Comparison of ENCODE assay signal across 1 cellular context in the genomic region with DNA sequence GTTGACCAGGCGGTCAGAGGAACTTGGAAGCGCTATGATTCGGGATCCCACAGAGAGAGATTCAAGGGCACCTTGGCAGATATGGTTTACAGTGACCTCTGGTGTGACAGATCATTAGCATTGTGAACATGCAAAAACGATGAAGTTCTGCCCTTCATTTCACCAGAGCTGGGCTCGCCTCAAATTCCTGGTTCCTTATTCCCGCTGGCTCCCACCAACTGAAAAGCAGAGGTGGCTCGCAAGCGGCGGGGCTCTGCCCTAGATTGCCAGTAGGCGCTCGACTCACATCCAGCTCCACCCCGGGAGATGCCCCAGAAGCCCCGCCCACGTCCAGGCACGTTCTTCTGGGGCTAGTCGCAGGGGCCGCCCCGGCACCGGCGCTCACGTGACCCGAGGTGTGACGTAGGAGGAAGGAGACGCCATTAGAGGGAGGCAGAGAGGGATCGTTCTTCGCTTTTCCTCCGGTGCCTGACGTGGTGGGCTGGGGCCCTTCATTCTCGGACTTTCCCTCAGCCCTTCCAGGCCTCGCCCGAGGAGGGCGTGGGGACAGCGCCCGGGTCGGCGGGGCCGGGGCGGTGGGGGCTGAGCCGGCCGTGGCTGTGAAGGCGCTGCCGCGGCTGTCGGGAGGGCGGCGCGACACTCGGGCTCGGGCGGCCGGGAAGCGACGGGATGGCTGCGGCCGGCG.
A peak's percentile ranks its signal among the peaks of the same experiment; 100 is the strongest.
TF ChIP-seq lines count a peak whose summit lies in the region.

A gene with protein sequence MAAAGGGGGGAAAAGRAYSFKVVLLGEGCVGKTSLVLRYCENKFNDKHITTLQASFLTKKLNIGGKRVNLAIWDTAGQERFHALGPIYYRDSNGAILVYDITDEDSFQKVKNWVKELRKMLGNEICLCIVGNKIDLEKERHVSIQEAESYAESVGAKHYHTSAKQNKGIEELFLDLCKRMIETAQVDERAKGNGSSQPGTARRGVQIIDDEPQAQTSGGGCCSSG (plus strand): TSS at position 403 of the 685 bp plus-strand sequence. CDS start 267 bp downstream, at position 670.

TF ChIP-seq in HepG2, 621 proteins besides CTCF, POLR2A, EP300 and RAD21 (continued from another document and continues in another):
- TF ChIP-seq, protein P1, sequence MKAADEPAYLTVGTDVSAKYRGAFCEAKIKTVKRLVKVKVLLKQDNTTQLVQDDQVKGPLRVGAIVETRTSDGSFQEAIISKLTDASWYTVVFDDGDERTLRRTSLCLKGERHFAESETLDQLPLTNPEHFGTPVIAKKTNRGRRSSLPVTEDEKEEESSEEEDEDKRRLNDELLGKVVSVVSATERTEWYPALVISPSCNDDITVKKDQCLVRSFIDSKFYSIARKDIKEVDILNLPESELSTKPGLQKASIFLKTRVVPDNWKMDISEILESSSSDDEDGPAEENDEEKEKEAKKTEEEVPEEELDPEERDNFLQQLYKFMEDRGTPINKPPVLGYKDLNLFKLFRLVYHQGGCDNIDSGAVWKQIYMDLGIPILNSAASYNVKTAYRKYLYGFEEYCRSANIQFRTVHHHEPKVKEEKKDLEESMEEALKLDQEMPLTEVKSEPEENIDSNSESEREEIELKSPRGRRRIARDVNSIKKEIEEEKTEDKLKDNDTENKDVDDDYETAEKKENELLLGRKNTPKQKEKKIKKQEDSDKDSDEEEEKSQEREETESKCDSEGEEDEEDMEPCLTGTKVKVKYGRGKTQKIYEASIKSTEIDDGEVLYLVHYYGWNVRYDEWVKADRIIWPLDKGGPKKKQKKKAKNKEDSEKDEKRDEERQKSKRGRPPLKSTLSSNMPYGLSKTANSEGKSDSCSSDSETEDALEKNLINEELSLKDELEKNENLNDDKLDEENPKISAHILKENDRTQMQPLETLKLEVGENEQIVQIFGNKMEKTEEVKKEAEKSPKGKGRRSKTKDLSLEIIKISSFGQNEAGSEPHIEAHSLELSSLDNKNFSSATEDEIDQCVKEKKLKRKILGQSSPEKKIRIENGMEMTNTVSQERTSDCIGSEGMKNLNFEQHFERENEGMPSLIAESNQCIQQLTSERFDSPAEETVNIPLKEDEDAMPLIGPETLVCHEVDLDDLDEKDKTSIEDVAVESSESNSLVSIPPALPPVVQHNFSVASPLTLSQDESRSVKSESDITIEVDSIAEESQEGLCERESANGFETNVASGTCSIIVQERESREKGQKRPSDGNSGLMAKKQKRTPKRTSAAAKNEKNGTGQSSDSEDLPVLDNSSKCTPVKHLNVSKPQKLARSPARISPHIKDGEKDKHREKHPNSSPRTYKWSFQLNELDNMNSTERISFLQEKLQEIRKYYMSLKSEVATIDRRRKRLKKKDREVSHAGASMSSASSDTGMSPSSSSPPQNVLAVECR (CRISPR knock-in tag; IDR thresholded peaks at IDR 0.05; ENCODE audit: borderline replicate concordance) = peak; percentile 87; the same call in 1 of the 2 replicates
- TF ChIP-seq MYC (CRISPR knock-in tag; IDR thresholded peaks at IDR 0.05; ENCODE audit: borderline replicate concordance) (peak; percentile 79), YEATS2 (CRISPR knock-in tag; IDR thresholded peaks at IDR 0.05; ENCODE audit: borderline replicate concordance) (peak; percentile 79; the same call in 1 of the 2 replicates), ZNF230 (CRISPR knock-in tag; IDR thresholded peaks at IDR 0.05) (0 out of 2 replicates have a peak, but pooled peaks have one; percentile 31), ZNF101 (CRISPR knock-in tag; IDR thresholded peaks at IDR 0.05; ENCODE audit: borderline replicate concordance, low read depth) (no peak), ZSCAN20 (CRISPR knock-in tag; IDR thresholded peaks at IDR 0.05; ENCODE audit: borderline replicate concordance) (0 out of 2 replicates have a peak, but pooled peaks have one; percentile 55), DR1 (CRISPR knock-in tag; IDR thresholded peaks at IDR 0.05) (peak; percentile 66; the same call in 1 of the 2 replicates), DMAP1 (CRISPR knock-in tag; IDR thresholded peaks at IDR 0.05) (peak; percentile 84), ZNF260 (CRISPR knock-in tag; IDR thresholded peaks at IDR 0.05; ENCODE audit: borderline replicate concordance, low read depth) (no peak), ZNF644 (CRISPR knock-in tag; IDR thresholded peaks at IDR 0.05; ENCODE audit: low read depth) (0 out of 2 replicates have a peak, but pooled peaks have one; percentile 23), ZC3H13 (CRISPR knock-in tag; IDR thresholded peaks at IDR 0.05) (peak; percentile 64; the same call in 1 of the 2 replicates), NPAS2 (CRISPR knock-in tag; IDR thresholded peaks at IDR 0.05; ENCODE audit: borderline replicate concordance) (no peak), ZNF503 (CRISPR knock-in tag; IDR thresholded peaks at IDR 0.05) (peak; percentile 62; the same call in 1 of the 2 replicates), ZNF629 (CRISPR knock-in tag; conservative IDR thresholded peaks at IDR 0.05) (0 out of 2 replicates have a peak, but pooled peaks have one; percentile 30), ZNF549 (CRISPR knock-in tag; IDR thresholded peaks at IDR 0.05) (no peak), ZNF143 (CRISPR knock-in tag; IDR thresholded peaks at IDR 0.05) (peak; percentile 41; the same call in 1 of the 2 replicates), MTF2 (CRISPR knock-in tag; IDR thresholded peaks at IDR 0.05; ENCODE audit: borderline replicate concordance) (no peak), BRF2 (CRISPR knock-in tag; IDR thresholded peaks at IDR 0.05) (no peak), SP1 (IDR thresholded peaks at IDR 0.05) (no peak), SP1 (CRISPR knock-in tag; IDR thresholded peaks at IDR 0.05) (peak; percentile 75), SOX5 (CRISPR knock-in tag; IDR thresholded peaks at IDR 0.05; ENCODE audit: borderline replicate concordance) (peak; percentile 63; the same call in 1 of the 2 replicates), NONO (IDR thresholded peaks at IDR 0.05) (no peak), NONO (CRISPR knock-in tag; conservative IDR thresholded peaks at IDR 0.05) (0 out of 2 replicates have a peak, but pooled peaks have one; percentile 57), CREM (IDR thresholded peaks at IDR 0.05) (peak; percentile 92), CREM (CRISPR knock-in tag; IDR thresholded peaks at IDR 0.05) (peak; percentile 57), PHF20 (CRISPR knock-in tag; IDR thresholded peaks at IDR 0.05) (peak; percentile 75), ZNF496 (CRISPR knock-in tag; IDR thresholded peaks at IDR 0.05; ENCODE audit: insufficient replicate concordance) (no peak), BHLHE40 (IDR thresholded peaks at IDR 0.05; ENCODE audit: low read length) (peak; percentile 99), ZNF317 (CRISPR knock-in tag; IDR thresholded peaks at IDR 0.05) (no peak), TBP (CRISPR knock-in tag; IDR thresholded peaks at IDR 0.05) (0 out of 2 replicates have a peak, but pooled peaks have one; percentile 67), ZNF547 (CRISPR knock-in tag; IDR thresholded peaks at IDR 0.05) (0 out of 2 replicates have a peak, but pooled peaks have one; percentile 26), GPN1 (CRISPR knock-in tag; IDR thresholded peaks at IDR 0.05; ENCODE audit: borderline replicate concordance) (no peak), ZNF619 (CRISPR knock-in tag; IDR thresholded peaks at IDR 0.05) (0 out of 2 replicates have a peak, but pooled peaks have one; percentile 40), ZNF34 (CRISPR knock-in tag; IDR thresholded peaks at IDR 0.05; ENCODE audit: borderline replicate concordance) (peak; percentile 77; the same call in 1 of the 2 replicates), ZNF460 (CRISPR knock-in tag; IDR thresholded peaks at IDR 0.05; ENCODE audit: borderline replicate concordance) (no peak), SAP130 (CRISPR knock-in tag; IDR thresholded peaks at IDR 0.05; ENCODE audit: low read depth) (peak; percentile 96), BCL6 (CRISPR knock-in tag; IDR thresholded peaks at IDR 0.05) (peak; percentile 51), NFIC (IDR thresholded peaks at IDR 0.05; ENCODE audit: low read length) (no peak), ATRX (CRISPR knock-in tag; IDR thresholded peaks at IDR 0.05; ENCODE audit: borderline replicate concordance) (no peak), DNMT1 (CRISPR knock-in tag; IDR thresholded peaks at IDR 0.05) (0 out of 2 replicates have a peak, but pooled peaks have one; percentile 48), SKIL (CRISPR knock-in tag; IDR thresholded peaks at IDR 0.05; ENCODE audit: borderline replicate concordance) (no peak), ZKSCAN1 (IDR thresholded peaks at IDR 0.05; ENCODE audit: low read length) (no peak), GABPA (IDR thresholded peaks at IDR 0.05; ENCODE audit: low read depth, low read length) (no peak), GABPA (CRISPR knock-in tag; IDR thresholded peaks at IDR 0.05; ENCODE audit: low read depth) (peak; percentile 47; the same call in 1 of the 2 replicates), ZNF292 (CRISPR knock-in tag; IDR thresholded peaks at IDR 0.05; ENCODE audit: borderline replicate concordance, low read depth) (no peak), ZNF441 (CRISPR knock-in tag; IDR thresholded peaks at IDR 0.05; ENCODE audit: borderline replicate concordance) (peak; percentile 79; the same call in 1 of the 2 replicates), YY1 (IDR thresholded peaks at IDR 0.05; ENCODE audit: insufficient read depth, insufficient replicate concordance, low read depth, low read length) (peak; percentile 92), HNRNPL (IDR thresholded peaks at IDR 0.05; ENCODE audit: low read depth, low read length) (peak; percentile 70; the same call in 1 of the 2 replicates), KAT7 (CRISPR knock-in tag; IDR thresholded peaks at IDR 0.05; ENCODE audit: borderline replicate concordance) (peak; percentile 47; the same call in 1 of the 2 replicates)
- TF ChIP-seq, protein P2, sequence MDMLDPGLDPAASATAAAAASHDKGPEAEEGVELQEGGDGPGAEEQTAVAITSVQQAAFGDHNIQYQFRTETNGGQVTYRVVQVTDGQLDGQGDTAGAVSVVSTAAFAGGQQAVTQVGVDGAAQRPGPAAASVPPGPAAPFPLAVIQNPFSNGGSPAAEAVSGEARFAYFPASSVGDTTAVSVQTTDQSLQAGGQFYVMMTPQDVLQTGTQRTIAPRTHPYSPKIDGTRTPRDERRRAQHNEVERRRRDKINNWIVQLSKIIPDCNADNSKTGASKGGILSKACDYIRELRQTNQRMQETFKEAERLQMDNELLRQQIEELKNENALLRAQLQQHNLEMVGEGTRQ (IDR thresholded peaks at IDR 0.05; ENCODE audit: low read depth, low read length) = peak; percentile 93
- TF ChIP-seq, protein P2 (CRISPR knock-in tag; IDR thresholded peaks at IDR 0.05; ENCODE audit: borderline replicate concordance) = peak; percentile 96; the same call in 1 of the 2 replicates
- TF ChIP-seq, protein P3, sequence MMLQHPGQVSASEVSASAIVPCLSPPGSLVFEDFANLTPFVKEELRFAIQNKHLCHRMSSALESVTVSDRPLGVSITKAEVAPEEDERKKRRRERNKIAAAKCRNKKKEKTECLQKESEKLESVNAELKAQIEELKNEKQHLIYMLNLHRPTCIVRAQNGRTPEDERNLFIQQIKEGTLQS (CRISPR knock-in tag; IDR thresholded peaks at IDR 0.05) = no peak
- TF ChIP-seq, protein P4, sequence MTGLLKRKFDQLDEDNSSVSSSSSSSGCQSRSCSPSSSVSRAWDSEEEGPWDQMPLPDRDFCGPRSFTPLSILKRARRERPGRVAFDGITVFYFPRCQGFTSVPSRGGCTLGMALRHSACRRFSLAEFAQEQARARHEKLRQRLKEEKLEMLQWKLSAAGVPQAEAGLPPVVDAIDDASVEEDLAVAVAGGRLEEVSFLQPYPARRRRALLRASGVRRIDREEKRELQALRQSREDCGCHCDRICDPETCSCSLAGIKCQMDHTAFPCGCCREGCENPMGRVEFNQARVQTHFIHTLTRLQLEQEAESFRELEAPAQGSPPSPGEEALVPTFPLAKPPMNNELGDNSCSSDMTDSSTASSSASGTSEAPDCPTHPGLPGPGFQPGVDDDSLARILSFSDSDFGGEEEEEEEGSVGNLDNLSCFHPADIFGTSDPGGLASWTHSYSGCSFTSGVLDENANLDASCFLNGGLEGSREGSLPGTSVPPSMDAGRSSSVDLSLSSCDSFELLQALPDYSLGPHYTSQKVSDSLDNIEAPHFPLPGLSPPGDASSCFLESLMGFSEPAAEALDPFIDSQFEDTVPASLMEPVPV (CRISPR knock-in tag; IDR thresholded peaks at IDR 0.05) = no peak
